Comparison of ENCODE assay signal across 24 cellular contexts in genomic region chr4:124481123-124481522, GRCh38.
"Had no signal": no experiment of that assay in that cellular context is flagged by ENCODE, and none has a peak within 500 bp of the region (broad histone marks: within the 10 kb centered on the region; RNA-seq: fewer than 3 reads in every experiment).

No MANE protein-coding gene starts in this region.

- ATAC-seq: activated CD4-positive, CD25-positive, alpha-beta regulatory T cell treated with anti-CD3 and anti-CD28 coated beads, Interleukin-2, amount 50 U/mL, for 24 hours; activated naive CD4-positive, alpha-beta T cell treated with anti-CD3 and anti-CD28 coated beads, Interleukin-2, amount 50 U/mL, for 72 hours; activated naive CD8-positive, alpha-beta T cell treated with anti-CD3 and anti-CD28 coated beads, Interleukin-2, amount 50 U/mL, for 24 hours; activated T-cell treated with anti-CD3 and anti-CD28 coated beads, Interleukin-2, amount 50 U/mL, for 4 hours had no signal

- H3K4me2 ChIP-seq: KMS-11 had no signal

- FAIRE-seq: astrocyte, RCC 7860 had no signal

- H3K27ac ChIP-seq: KMS-11 had no signal

- H3K9ac ChIP-seq: KMS-11 had no signal

- DNase-seq: activated CD4-positive, alpha-beta T cell treated with anti-CD3 and anti-CD28 coated beads for 48 hours; activated CD4-positive, alpha-beta T cell treated with anti-CD3 and anti-CD28 coated beads, Interleukin-2, amount 50 U/mL, for 4 hours; activated effector memory CD4-positive, alpha-beta T cell treated with anti-CD3 and anti-CD28 coated beads, Interleukin-2, amount 50 U/mL, for 16 hours; activated naive CD4-positive, alpha-beta T cell treated with Interleukin-2 at 50 U/mL for 16 hours; activated naive CD8-positive, alpha-beta T cell treated with anti-CD3 and anti-CD28 coated beads, Interleukin-2, amount 50 U/mL, for 24 hours; activated T-cell treated with anti-CD3 and anti-CD28 coated beads, Interleukin-2, amount 50 U/mL, for 4 hours; amniotic stem cell; NCI-H1092 treated with DMSO at 0.1 percent for 48 hours; NCI-H1417 treated with DMSO at 0.1 percent for 48 hours; NCI-H1694; NCI-H2029; NCI-H2107; NCI-H2171 treated with DMSO at 0.1 percent for 48 hours; NCI-H226; NCI-H526; NCI-H774; NK-92 treated with Interleukin-12 subunit alpha and Interleukin-12 subunit beta, amount 100 ng/mL, for 24 hours; OCI-M1; SHP77 treated with DMSO at 0.1 percent for 48 hours had no signal
